In genomic region chr21:40635336-40635735, GRCh38 we compare ENCODE assay signal across 25 cellular contexts.
"Had no signal": no experiment of that assay in that cellular context is flagged by ENCODE, and none has a peak within 500 bp of the region (broad histone marks: within the 10 kb centered on the region; RNA-seq: fewer than 3 reads in every experiment).

No MANE protein-coding gene starts in this region.

- H3K4me2 ChIP-seq: KMS-11, SK-N-SH had no signal

- H3K27ac ChIP-seq: body of pancreas, KMS-11, Peyer's patch, SJSA1 had no signal

- H3K9ac ChIP-seq: KMS-11, SK-N-SH had no signal

- FAIRE-seq: astrocyte, TTC549 had no signal

- DNase-seq: activated CD4-positive, alpha-beta T cell treated with anti-CD3 and anti-CD28 coated beads, Interleukin-2, amount 10 ng/mL, durations not matched to agents 7 days and 5 days; activated CD4-positive, alpha-beta T cell treated with anti-CD3 and anti-CD28 coated beads, Interleukin-2, amount 50 U/mL, for 48 hours; activated CD8-positive, alpha-beta T cell treated with anti-CD3 and anti-CD28 coated beads, Interleukin-2, amount 10 ng/mL, durations not matched to agents 7 days and 5 days; activated gamma-delta T cell; activated naive CD4-positive, alpha-beta T cell treated with Interleukin-2 at 50 U/mL for 16 hours; activated naive CD8-positive, alpha-beta T cell treated with anti-CD3 and anti-CD28 coated beads, Interleukin-2, amount 10 ng/mL, durations not matched to agents 7 days and 5 days; activated T-cell treated with anti-CD3 and anti-CD28 coated beads, Interleukin-2, amount 50 U/mL, for 24 hours; body of pancreas; central memory CD4-positive, alpha-beta T cell; MM.1S; MV-4-11; NCI-H1092; NCI-H1436 treated with DMSO at 0.1 percent for 48 hours; NCI-H1694 treated with DMSO at 0.1 percent for 48 hours; NCI-H2029; NCI-H510A; PC-3; Peyer's patch; RPMI8226; SHP77 treated with DMSO at 0.1 percent for 48 hours; SK-N-SH had no signal

- H3K36me3 ChIP-seq: Peyer's patch, SJSA1 had no signal

- H3K27me3 ChIP-seq: Peyer's patch, SJSA1 had no signal

- ATAC-seq: activated CD8-positive, alpha-beta T cell treated with anti-CD3 and anti-CD28 coated beads, Interleukin-2, amount 10 ng/mL, durations not matched to agents 7 days and 5 days; body of pancreas; PC-3 had no signal

- H3K9me3 ChIP-seq: body of pancreas, Peyer's patch, SJSA1, SK-N-SH had no signal

- H3K4me3 ChIP-seq: body of pancreas, Peyer's patch, SJSA1 had no signal

- H3K4me1 ChIP-seq: body of pancreas, Peyer's patch, SJSA1 had no signal
